ENCODE assay signal across 18 cellular contexts in the genomic region with DNA sequence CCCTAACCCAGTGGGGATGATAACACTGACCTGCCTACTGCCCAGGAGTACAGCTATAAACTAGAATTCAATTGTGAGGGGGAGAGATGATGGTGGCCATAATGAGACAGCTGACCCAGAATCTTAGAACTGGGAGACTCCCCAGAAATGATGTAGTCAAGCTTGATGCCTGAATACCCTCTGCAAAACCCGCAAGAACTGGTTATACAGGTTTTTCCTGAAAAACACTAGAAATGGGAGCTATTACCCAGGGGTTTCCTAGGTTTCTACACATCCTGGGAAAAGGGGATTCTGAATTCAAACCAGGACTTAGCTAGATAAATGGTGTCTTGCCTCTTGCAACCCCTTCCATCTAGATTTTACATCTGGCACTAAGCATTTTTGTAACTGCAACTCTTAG.
DNase-seq lines count a peak whose midpoint lies in the region; ATAC-seq and TF ChIP-seq lines count a peak whose summit lies in the region.
"Had no signal": no experiment of that assay in that cellular context is flagged by ENCODE, and none has a peak within 500 bp of the region (broad histone marks: within the 10 kb centered on the region; RNA-seq: fewer than 3 reads in every experiment).

No MANE protein-coding gene starts in this region.

- peak overlapping the region; percentile 23; the same call in 1 of the 2 replicates for H3K27ac Mint-ChIP-seq in WTC11

- CTCF ChIA-PET in WTC11 (lab: Charles Lee) = interaction anchor here (0.9 to 3.7 kb wide), 4 partner anchors 27 to 273 kb away, joined by 3 to 22 read pairs (median 10); no protein-coding TSS in a partner anchor

- H3K4me1 Mint-ChIP-seq in WTC11 = peaks cover 36% of the 10 kb centered on the region

- H3K4me3 Mint-ChIP-seq in WTC11 = no peak overlapping the region

- no peaks in the 10 kb centered on the region for H3K27me3 Mint-ChIP-seq in WTC11 (ENCODE audit: low read depth)

- ATAC-seq in WTC11 = peak; percentile 19
- no peak for ATAC-seq in GM18517 (IDR thresholded peaks at IDR 0.05; ENCODE audit: unreplicated experiment)
- ATAC-seq in HG02938 (IDR thresholded peaks at IDR 0.05; ENCODE audit: unreplicated experiment) = no peak
- ATAC-seq: GM12878, Right ventricle myocardium inferior had no signal

- H3K36me3 Mint-ChIP-seq in WTC11 = peaks cover 3% of the 10 kb centered on the region; the same call in 1 of the 2 replicates

- POLR2A ChIA-PET in WTC11 (lab: Charles Lee) = no interaction called here

- no peak for TF ChIP-seq CTCF in WTC11 (IDR thresholded peaks at IDR 0.05)

- DNase-seq in NCI-H1417 (lab: John Stamatoyannopoulos, UW) (peak in 2 of 3 experiments; percentile 16 to 66), NCI-H1417 treated with DMSO at 0.1 percent for 48 hours (lab: John Stamatoyannopoulos, UW) (no peak), NCI-H1048 (lab: John Stamatoyannopoulos, UW) (peak; percentile 31), WTC11 (ENCODE audit: low spot score) (no peak), left kidney (ENCODE audit: low read depth, low spot score) (peak; percentile 69), AML-193 (lab: John Stamatoyannopoulos, UW) (no peak)
- DNase-seq: 8988T; Karpas-422; MM.1S; NCI-H1436 treated with DMSO at 0.1 percent for 48 hours; NCI-H2171; NK-92 treated with Interleukin-12 subunit alpha and Interleukin-12 subunit beta, amount 100 ng/mL, for 24 hours; SK-N-SH; T-helper 1 cell had no signal

- peaks cover 4% of the 10 kb centered on the region; the same call in 1 of the 2 replicates for H3K9me3 Mint-ChIP-seq in WTC11

TF ChIP-seq in WTC11, 78 proteins besides CTCF, POLR2A, EP300 and RAD21:
- no peak for TF ChIP-seq MXD4 (CRISPR knock-in tag; IDR thresholded peaks at IDR 0.05; ENCODE audit: borderline replicate concordance)
- no peak for TF ChIP-seq ATF1 (CRISPR knock-in tag; IDR thresholded peaks at IDR 0.05)
- no peak for TF ChIP-seq ESRRA (CRISPR knock-in tag; IDR thresholded peaks at IDR 0.05; ENCODE audit: borderline replicate concordance)
- no peak for TF ChIP-seq ZNF671 (CRISPR knock-in tag; IDR thresholded peaks at IDR 0.05)
- no peak for TF ChIP-seq TCF7 (CRISPR knock-in tag; IDR thresholded peaks at IDR 0.05; ENCODE audit: low read depth)
- TF ChIP-seq GRHL2 (CRISPR knock-in tag; IDR thresholded peaks at IDR 0.05; ENCODE audit: insufficient replicate concordance, severe bottlenecking) = no peak
- TF ChIP-seq, protein P1, sequence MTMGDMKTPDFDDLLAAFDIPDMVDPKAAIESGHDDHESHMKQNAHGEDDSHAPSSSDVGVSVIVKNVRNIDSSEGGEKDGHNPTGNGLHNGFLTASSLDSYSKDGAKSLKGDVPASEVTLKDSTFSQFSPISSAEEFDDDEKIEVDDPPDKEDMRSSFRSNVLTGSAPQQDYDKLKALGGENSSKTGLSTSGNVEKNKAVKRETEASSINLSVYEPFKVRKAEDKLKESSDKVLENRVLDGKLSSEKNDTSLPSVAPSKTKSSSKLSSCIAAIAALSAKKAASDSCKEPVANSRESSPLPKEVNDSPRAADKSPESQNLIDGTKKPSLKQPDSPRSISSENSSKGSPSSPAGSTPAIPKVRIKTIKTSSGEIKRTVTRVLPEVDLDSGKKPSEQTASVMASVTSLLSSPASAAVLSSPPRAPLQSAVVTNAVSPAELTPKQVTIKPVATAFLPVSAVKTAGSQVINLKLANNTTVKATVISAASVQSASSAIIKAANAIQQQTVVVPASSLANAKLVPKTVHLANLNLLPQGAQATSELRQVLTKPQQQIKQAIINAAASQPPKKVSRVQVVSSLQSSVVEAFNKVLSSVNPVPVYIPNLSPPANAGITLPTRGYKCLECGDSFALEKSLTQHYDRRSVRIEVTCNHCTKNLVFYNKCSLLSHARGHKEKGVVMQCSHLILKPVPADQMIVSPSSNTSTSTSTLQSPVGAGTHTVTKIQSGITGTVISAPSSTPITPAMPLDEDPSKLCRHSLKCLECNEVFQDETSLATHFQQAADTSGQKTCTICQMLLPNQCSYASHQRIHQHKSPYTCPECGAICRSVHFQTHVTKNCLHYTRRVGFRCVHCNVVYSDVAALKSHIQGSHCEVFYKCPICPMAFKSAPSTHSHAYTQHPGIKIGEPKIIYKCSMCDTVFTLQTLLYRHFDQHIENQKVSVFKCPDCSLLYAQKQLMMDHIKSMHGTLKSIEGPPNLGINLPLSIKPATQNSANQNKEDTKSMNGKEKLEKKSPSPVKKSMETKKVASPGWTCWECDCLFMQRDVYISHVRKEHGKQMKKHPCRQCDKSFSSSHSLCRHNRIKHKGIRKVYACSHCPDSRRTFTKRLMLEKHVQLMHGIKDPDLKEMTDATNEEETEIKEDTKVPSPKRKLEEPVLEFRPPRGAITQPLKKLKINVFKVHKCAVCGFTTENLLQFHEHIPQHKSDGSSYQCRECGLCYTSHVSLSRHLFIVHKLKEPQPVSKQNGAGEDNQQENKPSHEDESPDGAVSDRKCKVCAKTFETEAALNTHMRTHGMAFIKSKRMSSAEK (CRISPR knock-in tag; IDR thresholded peaks at IDR 0.05; ENCODE audit: borderline replicate concordance) = no peak
- no peak for TF ChIP-seq OVOL2 (CRISPR knock-in tag; IDR thresholded peaks at IDR 0.05; ENCODE audit: borderline replicate concordance)
- TF ChIP-seq USF2 (CRISPR knock-in tag; IDR thresholded peaks at IDR 0.05) = no peak
TF ChIP-seq in WTC11: peak in this region for 0.

Comparison
In these comparisons a context has a peak if more than half of its experiments do, and no peak if none do; other contexts are left out.
1. DNase-seq: peak in NCI-H1417 (2 of 3), NCI-H1048 (single experiment) and left kidney (single experiment); none in NCI-H1417 treated with DMSO at 0.1 percent for 48 hours (single experiment), WTC11 (single experiment) and AML-193 (0 of 2).